8 cellular contexts compared by ENCODE assay signal in genomic region chr10:101782811-101783735, GRCh38. TPM values are rescaled to one million over a fixed set of nuclear protein-coding genes. Genes with fewer than 3 reads are reported as not detected.
A peak's percentile ranks its signal among the peaks of the same experiment; 100 is the strongest.
DNase-seq lines count a peak whose midpoint lies in the region; ATAC-seq and TF ChIP-seq lines count a peak whose summit lies in the region.

Gene NPM3, minus strand, starts transcription at chr10:101783446. Its CDS starts 56 bp downstream, at chr10:101783390.

- peak within 1 kb of the TSS in 1 of 2 donors; percentile 33 for H3K27ac ChIP-seq in coronary artery

- TF ChIP-seq CTCF in coronary artery (IDR thresholded peaks at IDR 0.05), result no peak

- ATAC-seq in HG03095 (IDR thresholded peaks at IDR 0.05; ENCODE audit: unreplicated experiment), result peak; percentile 59
- ATAC-seq in left lobe of liver, result peak; percentile 63

- DNase-seq in NCI-H524 (lab: John Stamatoyannopoulos, UW) (peak; percentile 31 to 55), NCI-H524 treated with DMSO at 0.1 percent for 48 hours (lab: John Stamatoyannopoulos, UW) (no peak), NCI-H526 (lab: John Stamatoyannopoulos, UW) (peak; percentile 3 to 90), coronary artery (ENCODE audit: low spot score) (peak; percentile 84), left lobe of liver (ENCODE audit: low spot score) (peak; percentile 80)
- DNase-seq in activated CD4-positive, alpha-beta T cell treated with anti-CD3 and anti-CD28 coated beads for 48 hours, result peak; percentile 93
- peak; percentile 89 for DNase-seq in stimulated activated CD4-positive, alpha-beta T cell treated with anti-CD3 and anti-CD28 coated beads, Interleukin-1b, Interleukin-23, amount 100 ng/mL, for 48 hours

- H3K4me3 ChIP-seq in coronary artery, result peak within 1 kb of the TSS; percentile 75

RNA-seq across cellular contexts. Expression of gene NPM3, which starts in this region (rescaled TPM):
- total RNA-seq in left lobe of liver, result 7.2 TPM
